27 cellular contexts compared by ENCODE assay signal in the genomic region with DNA sequence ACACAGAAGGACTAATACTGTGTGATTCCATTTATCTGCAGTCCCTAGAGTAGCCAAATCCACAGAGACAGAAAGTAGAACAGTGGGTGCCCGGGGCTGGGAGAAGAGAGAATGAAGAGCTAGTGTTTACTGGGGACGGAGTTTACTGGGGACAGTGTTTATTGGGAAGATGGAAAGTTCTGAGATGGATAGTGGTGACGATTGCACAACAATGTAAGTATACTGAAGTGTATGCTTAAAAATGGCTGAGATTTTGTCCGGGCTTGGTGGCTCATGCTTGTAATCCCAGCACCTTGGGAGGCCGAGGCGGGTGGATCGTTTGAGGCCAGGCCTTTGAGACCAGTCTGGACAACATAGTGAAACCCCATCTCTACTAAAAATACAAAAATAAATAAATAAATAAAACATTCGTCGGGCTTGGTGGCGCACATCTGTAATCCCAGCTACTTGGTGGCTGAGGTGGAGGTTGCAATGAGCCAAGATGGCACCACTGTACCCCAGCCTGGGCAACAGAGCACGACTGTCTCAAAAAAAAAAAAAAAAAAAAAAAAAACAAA.
"Had no signal": no experiment of that assay in that cellular context is flagged by ENCODE, and none has a peak within 500 bp of the region (broad histone marks: within the 10 kb centered on the region; RNA-seq: fewer than 3 reads in every experiment).

No MANE protein-coding gene starts in this region.

- H3K4me1 ChIP-seq: breast epithelium had no signal

- H3K4me3 ChIP-seq: breast epithelium had no signal

- H3K9me3 ChIP-seq: breast epithelium had no signal

- FAIRE-seq: TTC549 had no signal

- DNase-seq: activated CD4-positive, alpha-beta memory T cell treated with anti-CD3 and anti-CD28 coated beads, Interleukin-2, amount 10 ng/mL, durations not matched to agents 7 days and 5 days; activated CD4-positive, alpha-beta T cell treated with anti-CD3 and anti-CD28 coated beads for 36 hours; activated CD4-positive, alpha-beta T cell treated with anti-CD3 and anti-CD28 coated beads, Interleukin-2, amount 50 U/mL, for 1 hour; activated gamma-delta T cell treated with Interleukin-2 at 50 U/mL for 16 hours; activated naive CD4-positive, alpha-beta T cell treated with anti-CD3 and anti-CD28 coated beads, Interleukin-2, amount 10 ng/mL, durations not matched to agents 7 days and 5 days; activated naive CD8-positive, alpha-beta T cell treated with anti-CD3 and anti-CD28 coated beads for 36 hours; activated T-cell treated with anti-CD3 and anti-CD28 coated beads for 4 hours; activated T-cell treated with anti-CD3 and anti-CD28 coated beads, Interleukin-2, amount 50 U/mL, for 48 hours; anterior cingulate cortex; caudate nucleus; KG1; NCI-H1092 treated with DMSO at 0.1 percent for 48 hours; NCI-H1417 treated with DMSO at 0.1 percent for 48 hours; NCI-H1694 treated with DMSO at 0.1 percent for 48 hours; NCI-H2029 treated with DMSO at 0.1 percent for 48 hours; NCI-H510A treated with DMSO at 0.1 percent for 48 hours; NCI-H69; NK-92 treated with Interleukin-12 subunit alpha and Interleukin-12 subunit beta, amount 100 ng/mL, for 24 hours; OCI-M1; RPMI8226; SHP77 treated with DMSO at 0.1 percent for 48 hours; T-cell; T-helper 2 cell; T1000 had no signal

- H3K36me3 ChIP-seq: breast epithelium had no signal

- H3K27me3 ChIP-seq: breast epithelium had no signal

- H3K27ac ChIP-seq: breast epithelium, VCaP had no signal
